In the genomic region with DNA sequence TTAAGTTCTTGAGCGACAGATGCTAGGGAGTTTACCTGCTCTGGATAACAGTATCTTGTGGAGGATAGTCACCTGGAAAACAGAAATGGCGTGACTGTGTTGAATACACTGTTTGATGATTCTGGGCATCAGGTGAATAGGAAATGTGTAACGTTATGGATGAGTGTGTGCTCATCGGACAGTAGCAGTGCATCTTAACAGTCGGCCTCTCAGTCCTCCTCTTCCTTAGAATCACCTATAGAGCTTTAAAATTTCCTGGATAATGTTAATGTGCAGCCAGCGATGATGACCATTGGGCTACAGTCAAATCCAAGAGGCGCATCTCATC, we compare ENCODE assay signal across 9 cellular contexts.
DNase-seq lines count a peak whose midpoint lies in the region; TF ChIP-seq lines count a peak whose summit lies in the region.
"Had no signal": no experiment of that assay in that cellular context is flagged by ENCODE, and none has a peak within 500 bp of the region (broad histone marks: within the 10 kb centered on the region; RNA-seq: fewer than 3 reads in every experiment).

No MANE protein-coding gene starts in this region.

- peak overlapping the region; percentile 93 for H3K56ac ChIP-seq in mesendoderm (ENCODE audit: low read length)

- H2BK120ac ChIP-seq in mesendoderm (ENCODE audit: low read depth, low read length), result no peak overlapping the region

- H3K27ac Mint-ChIP-seq in HFFc6, result no peak overlapping the region

- H3K9me3 Mint-ChIP-seq in HFFc6, result peaks cover 5% of the 10 kb centered on the region; the same call in 1 of the 2 replicates

- no peak overlapping the region for H2AK5ac ChIP-seq in mesendoderm (ENCODE audit: low read length)

- H3K9ac ChIP-seq in BLaER1 (peak overlapping the region; percentile 69; the same call in 1 of the 2 replicates), mesendoderm (ENCODE audit: low read length) (peak overlapping the region; percentile 93)

- H3K4ac ChIP-seq in mesendoderm (ENCODE audit: low read depth, low read length), result no peak overlapping the region

- no peaks in the 10 kb centered on the region for H4K20me1 ChIP-seq in BLaER1

- H3K18ac ChIP-seq in mesendoderm (ENCODE audit: low read length), result no peak overlapping the region

- no peak overlapping the region for H4K5ac ChIP-seq in mesendoderm (ENCODE audit: low read length)

- no peak for TF ChIP-seq CTCF in HFFc6 (IDR thresholded peaks at IDR 0.05)
- no peak for TF ChIP-seq CTCF in astrocyte of the cerebellum (IDR thresholded peaks at IDR 0.05; ENCODE audit: low read depth, low read length, missing control alignments)

- H3K36me3 Mint-ChIP-seq in HFFc6 (ENCODE audit: low read depth), result peaks cover 5% of the 10 kb centered on the region; the same call in 1 of the 2 replicates

- peaks cover 3% of the 10 kb centered on the region for H3K79me1 ChIP-seq in mesendoderm (ENCODE audit: low read length)

- no peaks in the 10 kb centered on the region for H3K9me3 ChIP-seq in BLaER1
- H3K9me3 ChIP-seq: thoracic aorta had no signal

- H3K27me3 Mint-ChIP-seq in HFFc6 (ENCODE audit: insufficient read depth), result no peaks in the 10 kb centered on the region; the same call in 1 of the 2 replicates

- no peaks in the 10 kb centered on the region for H3K36me3 ChIP-seq in BLaER1
- H3K36me3 ChIP-seq in mesendoderm (ENCODE audit: control insufficient read depth, insufficient read depth, low read length), result no peaks in the 10 kb centered on the region
- H3K36me3 ChIP-seq: thoracic aorta had no signal

- H3K27me3 ChIP-seq in BLaER1, result no peaks in the 10 kb centered on the region
- H3K27me3 ChIP-seq in mesendoderm (ENCODE audit: insufficient read depth, low read length, poor library complexity), result no peaks in the 10 kb centered on the region

- peaks cover 9% of the 10 kb centered on the region; the same call in 1 of the 2 replicates for H3K4me1 Mint-ChIP-seq in HFFc6 (ENCODE audit: low read depth)

- H3K4me2 ChIP-seq in BLaER1 (peak overlapping the region; percentile 75), mesendoderm (ENCODE audit: low read length) (peak overlapping the region; percentile 87)

- H3K27ac ChIP-seq in BLaER1 (no peak overlapping the region), mesendoderm (ENCODE audit: low read depth, low read length) (no peak overlapping the region)
- H3K27ac ChIP-seq: thoracic aorta had no signal

- WGBS in mesendoderm (ENCODE audit: extremely low coverage, insufficient coverage, low lambda C conversion rate), result no CpG with 5 or more reads among the region's 7 CpGs

- H3K4me3 ChIP-seq in BLaER1, result peak overlapping the region; percentile 73
- peak overlapping the region; percentile 76 for H3K4me3 ChIP-seq in astrocyte of the cerebellum (ENCODE audit: low read depth, low read length)
- H3K4me3 ChIP-seq in mesendoderm (ENCODE audit: low read length), result peak overlapping the region; percentile 97

- no peak overlapping the region for H2BK15ac ChIP-seq in mesendoderm (replicated peaks; ENCODE audit: low read depth)

- H3K4me3 Mint-ChIP-seq in HFFc6, result peak overlapping the region; percentile 80; the same call in 1 of the 2 replicates

- in situ Hi-C loops in astrocyte of the cerebellum (cut with HindIII; ENCODE audit: low sequenced_read_pairs), result no loop called here

- H2BK5ac ChIP-seq in mesendoderm (ENCODE audit: low read length), result no peak overlapping the region

- DNase-seq in HFFc6 (no peak), astrocyte of the cerebellum (ENCODE audit: low read depth) (no peak), mesendoderm (no peak), HT-29 (ENCODE audit: low spot score) (no peak), glomerular visceral epithelial cell (ENCODE audit: extremely low spot score) (no peak), ecto neural progenitor cell (ENCODE audit: low spot score) (no peak), NCI-H82 treated with DMSO at 0.1 percent for 48 hours (lab: John Stamatoyannopoulos, UW; ENCODE audit: unreplicated experiment) (no peak)

- peaks cover 2% of the 10 kb centered on the region for H3K79me2 ChIP-seq in mesendoderm (ENCODE audit: control insufficient read depth, insufficient read depth, low read length)

- H4K8ac ChIP-seq in mesendoderm (ENCODE audit: low read depth, low read length), result no peak overlapping the region

- peaks cover 11% of the 10 kb centered on the region; the same call in 1 of the 2 replicates for H3K4me1 ChIP-seq in BLaER1
- no peaks in the 10 kb centered on the region for H3K4me1 ChIP-seq in mesendoderm (ENCODE audit: control insufficient read depth, low read depth, low read length)

- H3K23ac ChIP-seq in mesendoderm (ENCODE audit: low read length), result no peak overlapping the region
